In the genomic region with DNA sequence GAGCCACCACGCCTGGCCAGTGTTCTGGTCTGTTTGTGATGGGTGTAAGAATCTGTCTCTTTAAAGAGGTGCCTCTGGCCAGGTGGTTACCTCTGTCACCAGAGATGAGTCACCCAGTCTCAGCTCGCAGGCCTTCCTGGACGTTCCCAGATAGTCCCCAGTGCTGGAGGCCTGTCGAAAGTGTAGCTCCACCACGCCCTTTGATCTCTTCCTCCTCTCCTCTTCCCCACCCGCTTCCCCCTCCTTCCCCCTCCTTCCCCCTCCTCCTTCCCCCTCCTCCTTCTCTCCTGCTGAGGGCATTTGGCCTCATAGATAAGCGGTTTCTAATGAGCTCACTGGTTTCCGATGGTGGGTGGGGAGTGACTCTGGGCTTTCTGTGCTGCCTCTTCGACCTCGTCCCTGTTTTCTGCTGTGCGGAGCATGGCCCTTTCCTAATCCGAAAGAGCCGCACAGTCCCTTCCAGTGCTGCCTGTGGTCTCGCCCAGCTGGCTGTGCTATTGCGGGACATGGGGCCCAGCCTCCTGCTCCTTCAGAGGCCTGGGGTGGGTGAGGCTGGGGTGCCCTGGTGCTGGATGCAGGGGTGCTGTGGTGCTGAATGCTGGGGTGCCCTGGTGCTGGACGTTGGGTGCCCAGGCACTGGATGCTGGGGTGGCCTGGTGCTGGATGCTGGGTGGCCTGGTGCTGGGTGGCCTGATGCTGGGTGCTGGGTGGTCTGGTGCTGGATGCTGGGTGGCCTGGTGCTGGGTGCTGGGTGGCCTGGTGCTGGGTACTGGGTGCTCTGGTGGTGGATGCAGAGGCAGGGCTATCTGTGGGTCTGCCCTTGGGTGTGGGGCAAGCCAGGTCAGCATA, we compare ENCODE assay signal across 1 cellular context.
TF ChIP-seq lines count a peak whose summit lies in the region.

No MANE protein-coding gene starts in this region.

TF ChIP-seq in K562, 482 proteins besides CTCF, POLR2A, EP300 and RAD21 (continued from another document and continues in another):
- TF ChIP-seq POU5F1 (IDR thresholded peaks at IDR 0.05; ENCODE audit: borderline replicate concordance, low read depth, low read length, partially characterized antibody) (no peak), MECOM (CRISPR knock-in tag; IDR thresholded peaks at IDR 0.05) (no peak), WHSC1 (IDR thresholded peaks at IDR 0.05; ENCODE audit: low read length) (peak; percentile 53), RB1 (IDR thresholded peaks at IDR 0.05; ENCODE audit: low read depth) (no peak), RBBP5 (IDR thresholded peaks at IDR 0.05; ENCODE audit: borderline replicate concordance, insufficient read depth, low read length, poor library complexity, severe bottlenecking) (peak; percentile 62), ZNF239 (CRISPR knock-in tag; IDR thresholded peaks at IDR 0.05) (no peak), U2AF2 (optimal IDR thresholded peaks at IDR 0.05; ENCODE audit: low read depth, low read length) (no peak), ZNF197 (CRISPR knock-in tag; IDR thresholded peaks at IDR 0.05; ENCODE audit: low read depth) (no peak), RFX7 (CRISPR knock-in tag; IDR thresholded peaks at IDR 0.05) (no peak), PHF21A (IDR thresholded peaks at IDR 0.05; ENCODE audit: borderline replicate concordance, low read depth) (no peak), SIN3A (IDR thresholded peaks at IDR 0.05; ENCODE audit: borderline replicate concordance in 2 of 2, control insufficient read depth in 1 of 2, low read depth in 2 of 2, low read length in 2 of 2) (peak in 1 of 2 experiments; percentile 64; a peak in 2 of 4 replicates), BRCA1 (IDR thresholded peaks at IDR 0.05) (no peak), BRCA1 (CRISPR knock-in tag; IDR thresholded peaks at IDR 0.05) (peak; percentile 89; the same call in 1 of the 2 replicates), TCF7L2 (IDR thresholded peaks at IDR 0.05; ENCODE audit: low read depth, low read length) (0 out of 2 replicates have a peak, but pooled peaks have one; percentile 31), ZNF282 (CRISPR knock-in tag; IDR thresholded peaks at IDR 0.05) (no peak), BCL6 (CRISPR knock-in tag; IDR thresholded peaks at IDR 0.05) (no peak), SREBF2 (CRISPR knock-in tag; IDR thresholded peaks at IDR 0.05) (no peak), HNRNPK (IDR thresholded peaks at IDR 0.05; ENCODE audit: low read depth, low read length, poor library complexity, severe bottlenecking) (no peak), ZFX (CRISPR knock-in tag; IDR thresholded peaks at IDR 0.05) (peak; percentile 80), RBM25 (IDR thresholded peaks at IDR 0.05; ENCODE audit: low read depth, low read length, severe bottlenecking) (no peak), ZBTB7A (IDR thresholded peaks at IDR 0.05; ENCODE audit: borderline replicate concordance, control insufficient read depth, low read depth, low read length) (peak; percentile 79; the same call in 1 of the 2 replicates), HMG20A (CRISPR knock-in tag; conservative IDR thresholded peaks at IDR 0.05) (no peak), XRCC3 (IDR thresholded peaks at IDR 0.05) (no peak), KAT7 (CRISPR knock-in tag; IDR thresholded peaks at IDR 0.05; ENCODE audit: borderline replicate concordance) (no peak; the same call in 1 of the 2 replicates), ZNF146 (CRISPR knock-in tag; IDR thresholded peaks at IDR 0.05; ENCODE audit: unreplicated experiment) (no peak), TEAD4 (IDR thresholded peaks at IDR 0.05; ENCODE audit: low read length) (peak; percentile 78), TEAD4 (CRISPR knock-in tag; IDR thresholded peaks at IDR 0.05; ENCODE audit: borderline replicate concordance) (no peak), ERF (CRISPR knock-in tag; IDR thresholded peaks at IDR 0.05) (peak; percentile 62; the same call in 1 of the 2 replicates), ILK (tag; IDR thresholded peaks at IDR 0.05; ENCODE audit: borderline replicate concordance, low read depth) (no peak), NBN (IDR thresholded peaks at IDR 0.05; ENCODE audit: low read depth) (peak; percentile 90), MAFK (IDR thresholded peaks at IDR 0.05; ENCODE audit: low read length) (peak; percentile 57), FOSL1 (tag; conservative IDR thresholded peaks at IDR 0.05) (peak; percentile 91), ZNF12 (CRISPR knock-in tag; IDR thresholded peaks at IDR 0.05) (no peak), ZC3H8 (IDR thresholded peaks at IDR 0.05) (no peak), CCAR2 (IDR thresholded peaks at IDR 0.05; ENCODE audit: low read depth, low read length) (no peak), XRCC4 (IDR thresholded peaks at IDR 0.05; ENCODE audit: extremely low read depth, insufficient read depth, insufficient read length) (no peak), SP2 (IDR thresholded peaks at IDR 0.05; ENCODE audit: extremely low read depth, low read depth, low read length, poor library complexity, severe bottlenecking) (no peak)
- TF ChIP-seq, protein P1, sequence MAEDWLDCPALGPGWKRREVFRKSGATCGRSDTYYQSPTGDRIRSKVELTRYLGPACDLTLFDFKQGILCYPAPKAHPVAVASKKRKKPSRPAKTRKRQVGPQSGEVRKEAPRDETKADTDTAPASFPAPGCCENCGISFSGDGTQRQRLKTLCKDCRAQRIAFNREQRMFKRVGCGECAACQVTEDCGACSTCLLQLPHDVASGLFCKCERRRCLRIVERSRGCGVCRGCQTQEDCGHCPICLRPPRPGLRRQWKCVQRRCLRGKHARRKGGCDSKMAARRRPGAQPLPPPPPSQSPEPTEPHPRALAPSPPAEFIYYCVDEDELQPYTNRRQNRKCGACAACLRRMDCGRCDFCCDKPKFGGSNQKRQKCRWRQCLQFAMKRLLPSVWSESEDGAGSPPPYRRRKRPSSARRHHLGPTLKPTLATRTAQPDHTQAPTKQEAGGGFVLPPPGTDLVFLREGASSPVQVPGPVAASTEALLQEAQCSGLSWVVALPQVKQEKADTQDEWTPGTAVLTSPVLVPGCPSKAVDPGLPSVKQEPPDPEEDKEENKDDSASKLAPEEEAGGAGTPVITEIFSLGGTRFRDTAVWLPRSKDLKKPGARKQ (CRISPR knock-in tag; IDR thresholded peaks at IDR 0.05), result no peak
- TF ChIP-seq, protein P2, sequence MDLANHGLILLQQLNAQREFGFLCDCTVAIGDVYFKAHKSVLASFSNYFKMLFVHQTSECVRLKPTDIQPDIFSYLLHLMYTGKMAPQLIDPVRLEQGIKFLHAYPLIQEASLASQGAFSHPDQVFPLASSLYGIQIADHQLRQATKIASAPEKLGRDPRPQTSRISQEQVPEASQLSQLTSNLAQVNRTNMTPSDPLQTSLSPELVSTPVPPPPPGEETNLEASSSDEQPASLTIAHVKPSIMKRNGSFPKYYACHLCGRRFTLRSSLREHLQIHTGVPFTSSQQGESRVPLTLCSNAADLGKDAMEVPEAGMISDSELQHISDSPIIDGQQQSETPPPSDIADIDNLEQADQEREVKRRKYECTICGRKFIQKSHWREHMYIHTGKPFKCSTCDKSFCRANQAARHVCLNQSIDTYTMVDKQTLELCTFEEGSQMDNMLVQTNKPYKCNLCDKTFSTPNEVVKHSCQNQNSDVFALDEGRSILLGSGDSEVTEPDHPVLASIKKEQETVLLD (IDR thresholded peaks at IDR 0.05), result peak; percentile 67; the same call in 1 of the 2 replicates
- TF ChIP-seq, protein P3, sequence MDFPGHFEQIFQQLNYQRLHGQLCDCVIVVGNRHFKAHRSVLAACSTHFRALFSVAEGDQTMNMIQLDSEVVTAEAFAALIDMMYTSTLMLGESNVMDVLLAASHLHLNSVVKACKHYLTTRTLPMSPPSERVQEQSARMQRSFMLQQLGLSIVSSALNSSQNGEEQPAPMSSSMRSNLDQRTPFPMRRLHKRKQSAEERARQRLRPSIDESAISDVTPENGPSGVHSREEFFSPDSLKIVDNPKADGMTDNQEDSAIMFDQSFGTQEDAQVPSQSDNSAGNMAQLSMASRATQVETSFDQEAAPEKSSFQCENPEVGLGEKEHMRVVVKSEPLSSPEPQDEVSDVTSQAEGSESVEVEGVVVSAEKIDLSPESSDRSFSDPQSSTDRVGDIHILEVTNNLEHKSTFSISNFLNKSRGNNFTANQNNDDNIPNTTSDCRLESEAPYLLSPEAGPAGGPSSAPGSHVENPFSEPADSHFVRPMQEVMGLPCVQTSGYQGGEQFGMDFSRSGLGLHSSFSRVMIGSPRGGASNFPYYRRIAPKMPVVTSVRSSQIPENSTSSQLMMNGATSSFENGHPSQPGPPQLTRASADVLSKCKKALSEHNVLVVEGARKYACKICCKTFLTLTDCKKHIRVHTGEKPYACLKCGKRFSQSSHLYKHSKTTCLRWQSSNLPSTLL (IDR thresholded peaks at IDR 0.05), result no peak
- TF ChIP-seq, protein P4, sequence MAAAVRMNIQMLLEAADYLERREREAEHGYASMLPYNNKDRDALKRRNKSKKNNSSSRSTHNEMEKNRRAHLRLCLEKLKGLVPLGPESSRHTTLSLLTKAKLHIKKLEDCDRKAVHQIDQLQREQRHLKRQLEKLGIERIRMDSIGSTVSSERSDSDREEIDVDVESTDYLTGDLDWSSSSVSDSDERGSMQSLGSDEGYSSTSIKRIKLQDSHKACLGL (CRISPR knock-in tag; IDR thresholded peaks at IDR 0.05; ENCODE audit: borderline replicate concordance, poor library complexity, severe bottlenecking), result no peak
- TF ChIP-seq, protein P5, sequence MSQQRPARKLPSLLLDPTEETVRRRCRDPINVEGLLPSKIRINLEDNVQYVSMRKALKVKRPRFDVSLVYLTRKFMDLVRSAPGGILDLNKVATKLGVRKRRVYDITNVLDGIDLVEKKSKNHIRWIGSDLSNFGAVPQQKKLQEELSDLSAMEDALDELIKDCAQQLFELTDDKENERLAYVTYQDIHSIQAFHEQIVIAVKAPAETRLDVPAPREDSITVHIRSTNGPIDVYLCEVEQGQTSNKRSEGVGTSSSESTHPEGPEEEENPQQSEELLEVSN (IDR thresholded peaks at IDR 0.05; ENCODE audit: borderline replicate concordance in 1 of 2, extremely low read depth in 1 of 2, insufficient read depth in 1 of 2, insufficient read length in 1 of 2, low read depth in 1 of 2, low read length in 1 of 2, poor library complexity in 1 of 2, severe bottlenecking in 1 of 2), result peak; percentile 53 to 63
- TF ChIP-seq, protein P6, sequence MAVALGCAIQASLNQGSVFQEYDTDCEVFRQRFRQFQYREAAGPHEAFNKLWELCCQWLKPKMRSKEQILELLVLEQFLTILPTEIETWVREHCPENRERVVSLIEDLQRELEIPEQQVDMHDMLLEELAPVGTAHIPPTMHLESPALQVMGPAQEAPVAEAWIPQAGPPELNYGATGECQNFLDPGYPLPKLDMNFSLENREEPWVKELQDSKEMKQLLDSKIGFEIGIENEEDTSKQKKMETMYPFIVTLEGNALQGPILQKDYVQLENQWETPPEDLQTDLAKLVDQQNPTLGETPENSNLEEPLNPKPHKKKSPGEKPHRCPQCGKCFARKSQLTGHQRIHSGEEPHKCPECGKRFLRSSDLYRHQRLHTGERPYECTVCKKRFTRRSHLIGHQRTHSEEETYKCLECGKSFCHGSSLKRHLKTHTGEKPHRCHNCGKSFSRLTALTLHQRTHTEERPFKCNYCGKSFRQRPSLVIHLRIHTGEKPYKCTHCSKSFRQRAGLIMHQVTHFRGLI (CRISPR knock-in tag; IDR thresholded peaks at IDR 0.05), result no peak
- TF ChIP-seq, protein P7, sequence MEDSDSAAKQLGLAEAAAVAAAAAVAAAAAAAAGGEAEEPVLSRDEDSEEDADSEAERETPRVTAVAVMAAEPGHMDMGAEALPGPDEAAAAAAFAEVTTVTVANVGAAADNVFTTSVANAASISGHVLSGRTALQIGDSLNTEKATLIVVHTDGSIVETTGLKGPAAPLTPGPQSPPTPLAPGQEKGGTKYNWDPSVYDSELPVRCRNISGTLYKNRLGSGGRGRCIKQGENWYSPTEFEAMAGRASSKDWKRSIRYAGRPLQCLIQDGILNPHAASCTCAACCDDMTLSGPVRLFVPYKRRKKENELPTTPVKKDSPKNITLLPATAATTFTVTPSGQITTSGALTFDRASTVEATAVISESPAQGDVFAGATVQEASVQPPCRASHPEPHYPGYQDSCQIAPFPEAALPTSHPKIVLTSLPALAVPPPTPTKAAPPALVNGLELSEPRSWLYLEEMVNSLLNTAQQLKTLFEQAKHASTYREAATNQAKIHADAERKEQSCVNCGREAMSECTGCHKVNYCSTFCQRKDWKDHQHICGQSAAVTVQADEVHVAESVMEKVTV (CRISPR knock-in tag; IDR thresholded peaks at IDR 0.05), result no peak
- TF ChIP-seq, protein P8, sequence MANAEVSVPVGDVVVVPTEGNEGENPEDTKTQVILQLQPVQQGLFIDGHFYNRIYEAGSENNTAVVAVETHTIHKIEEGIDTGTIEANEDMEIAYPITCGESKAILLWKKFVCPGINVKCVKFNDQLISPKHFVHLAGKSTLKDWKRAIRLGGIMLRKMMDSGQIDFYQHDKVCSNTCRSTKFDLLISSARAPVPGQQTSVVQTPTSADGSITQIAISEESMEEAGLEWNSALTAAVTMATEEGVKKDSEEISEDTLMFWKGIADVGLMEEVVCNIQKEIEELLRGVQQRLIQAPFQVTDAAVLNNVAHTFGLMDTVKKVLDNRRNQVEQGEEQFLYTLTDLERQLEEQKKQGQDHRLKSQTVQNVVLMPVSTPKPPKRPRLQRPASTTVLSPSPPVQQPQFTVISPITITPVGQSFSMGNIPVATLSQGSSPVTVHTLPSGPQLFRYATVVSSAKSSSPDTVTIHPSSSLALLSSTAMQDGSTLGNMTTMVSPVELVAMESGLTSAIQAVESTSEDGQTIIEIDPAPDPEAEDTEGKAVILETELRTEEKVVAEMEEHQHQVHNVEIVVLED (CRISPR knock-in tag; IDR thresholded peaks at IDR 0.05), result no peak
- TF ChIP-seq, protein P9, sequence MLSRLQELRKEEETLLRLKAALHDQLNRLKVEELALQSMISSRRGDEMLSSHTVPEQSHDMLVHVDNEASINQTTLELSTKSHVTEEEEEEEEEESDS (CRISPR knock-in tag; IDR thresholded peaks at IDR 0.05), result no peak
- TF ChIP-seq, protein P10, sequence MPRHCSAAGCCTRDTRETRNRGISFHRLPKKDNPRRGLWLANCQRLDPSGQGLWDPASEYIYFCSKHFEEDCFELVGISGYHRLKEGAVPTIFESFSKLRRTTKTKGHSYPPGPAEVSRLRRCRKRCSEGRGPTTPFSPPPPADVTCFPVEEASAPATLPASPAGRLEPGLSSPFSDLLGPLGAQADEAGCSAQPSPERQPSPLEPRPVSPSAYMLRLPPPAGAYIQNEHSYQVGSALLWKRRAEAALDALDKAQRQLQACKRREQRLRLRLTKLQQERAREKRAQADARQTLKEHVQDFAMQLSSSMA (CRISPR knock-in tag; IDR thresholded peaks at IDR 0.05), result no peak
- TF ChIP-seq, protein P11, sequence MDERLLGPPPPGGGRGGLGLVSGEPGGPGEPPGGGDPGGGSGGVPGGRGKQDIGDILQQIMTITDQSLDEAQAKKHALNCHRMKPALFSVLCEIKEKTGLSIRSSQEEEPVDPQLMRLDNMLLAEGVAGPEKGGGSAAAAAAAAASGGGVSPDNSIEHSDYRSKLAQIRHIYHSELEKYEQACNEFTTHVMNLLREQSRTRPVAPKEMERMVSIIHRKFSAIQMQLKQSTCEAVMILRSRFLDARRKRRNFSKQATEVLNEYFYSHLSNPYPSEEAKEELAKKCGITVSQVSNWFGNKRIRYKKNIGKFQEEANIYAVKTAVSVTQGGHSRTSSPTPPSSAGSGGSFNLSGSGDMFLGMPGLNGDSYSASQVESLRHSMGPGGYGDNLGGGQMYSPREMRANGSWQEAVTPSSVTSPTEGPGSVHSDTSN (CRISPR knock-in tag; IDR thresholded peaks at IDR 0.05; ENCODE audit: low read depth), result no peak
- TF ChIP-seq, protein P11 (tag; conservative IDR thresholded peaks at IDR 0.05; ENCODE audit: low read depth), result no peak
